In genomic region chr14:32350020-32350419, GRCh38 we compare ENCODE assay signal across 13 cellular contexts. TPM values are rescaled to one million over a fixed set of nuclear protein-coding genes. Genes with fewer than 3 reads are reported as not detected.
DNase-seq lines count a peak whose midpoint lies in the region; ATAC-seq lines count a peak whose summit lies in the region.
"Had no signal": no experiment of that assay in that cellular context is flagged by ENCODE, and none has a peak within 500 bp of the region (broad histone marks: within the 10 kb centered on the region; RNA-seq: fewer than 3 reads in every experiment).

No MANE protein-coding gene starts in this region.

- H3K36me3 ChIP-seq in MG63 = no peaks in the 10 kb centered on the region
- H3K36me3 ChIP-seq: thoracic aorta had no signal

- H3K9me3 ChIP-seq in MG63 = no peaks in the 10 kb centered on the region
- H3K9me3 ChIP-seq: thoracic aorta had no signal

- H3K4me3 ChIP-seq in MG63 = no peak overlapping the region
- H3K4me3 ChIP-seq: SK-N-MC, thoracic aorta had no signal

- H3K27me3 ChIP-seq in MG63 = no peaks in the 10 kb centered on the region

- DNase-seq in MG63 (no peak), caudate nucleus (lab: John Stamatoyannopoulos, UW) (no peak), ecto neural progenitor cell (ENCODE audit: low spot score) (no peak), NCI-H510A (lab: John Stamatoyannopoulos, UW) (no peak)
- DNase-seq: activated CD4-positive, alpha-beta memory T cell treated with anti-CD3 and anti-CD28 coated beads, Interleukin-2, amount 10 ng/mL, durations not matched to agents 7 days and 5 days; amniotic stem cell; NCI-H345 had no signal

- ATAC-seq in GM18498 (IDR thresholded peaks at IDR 0.05; ENCODE audit: unreplicated experiment) = peak; percentile 99
- ATAC-seq in GM19452 (IDR thresholded peaks at IDR 0.05; ENCODE audit: unreplicated experiment) = peak; percentile 96
- peak; percentile 100 for ATAC-seq in HG02885 (IDR thresholded peaks at IDR 0.05; ENCODE audit: poor library complexity, unreplicated experiment)
- ATAC-seq in HG03575 (IDR thresholded peaks at IDR 0.05; ENCODE audit: extremely low read depth, insufficient number of reproducible peaks, low FRiP score, unreplicated experiment) = peak; percentile 96

- no peak overlapping the region for H3K27ac ChIP-seq in caudate nucleus (ENCODE audit: low read depth, low read length)
- H3K27ac ChIP-seq: SK-N-MC, thoracic aorta had no signal

RNA-seq across cellular contexts. Expression of gene AKAP6, which starts 20.9 kb away (rescaled TPM):
- total RNA-seq in MG63 (2014; rRNA removed; shearing (Covaris generic); ENCODE audit: low replicate concordance) = 1.7 TPM in 1 of 2 replicates, not detected in the other
